16 cellular contexts compared by ENCODE assay signal in the genomic region with DNA sequence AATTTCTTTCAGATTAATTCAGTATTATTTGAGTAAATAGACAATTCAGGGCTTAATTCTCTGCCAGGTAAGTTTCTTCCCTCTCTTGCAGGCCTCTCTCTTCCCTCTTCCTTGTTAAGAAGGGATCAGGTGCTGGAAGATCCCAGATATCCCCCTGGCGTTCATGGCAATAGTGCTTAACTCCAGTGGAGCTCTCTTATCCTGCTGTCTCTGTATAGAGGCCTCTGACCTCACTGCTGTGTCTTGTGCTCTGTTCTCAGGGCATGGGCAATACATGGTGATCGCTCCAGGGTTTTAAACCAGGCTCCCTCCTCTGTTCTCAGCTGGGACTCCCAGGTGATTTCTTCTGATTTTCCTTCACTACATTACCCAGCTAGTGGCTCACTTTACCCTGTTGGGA.
DNase-seq lines count a peak whose midpoint lies in the region; ATAC-seq and TF ChIP-seq lines count a peak whose summit lies in the region.
"Had no signal": no experiment of that assay in that cellular context is flagged by ENCODE, and none has a peak within 500 bp of the region (broad histone marks: within the 10 kb centered on the region; RNA-seq: fewer than 3 reads in every experiment).

No MANE protein-coding gene starts in this region.

- ATAC-seq in GM18868 (IDR thresholded peaks at IDR 0.05; ENCODE audit: unreplicated experiment): peak; percentile 18
- ATAC-seq in GM21825 (IDR thresholded peaks at IDR 0.05; ENCODE audit: unreplicated experiment): peak; percentile 14
- ATAC-seq in HG03280 (IDR thresholded peaks at IDR 0.05; ENCODE audit: unreplicated experiment): peak; percentile 19
- no peak for ATAC-seq in GM21717 (IDR thresholded peaks at IDR 0.05; ENCODE audit: unreplicated experiment)
- ATAC-seq in left ventricle myocardium superior: no peak
- ATAC-seq: gastrocnemius medialis had no signal

- H3K4me3 Mint-ChIP-seq in endodermal cell: no peak overlapping the region

- no peaks in the 10 kb centered on the region for H3K36me3 ChIP-seq in endodermal cell (ENCODE audit: control insufficient read depth, insufficient read depth, low read length)
- H3K36me3 ChIP-seq: gastrocnemius medialis had no signal

- H3K27me3 Mint-ChIP-seq in endodermal cell (ENCODE audit: insufficient read depth): no peaks in the 10 kb centered on the region

- H3K4me1 Mint-ChIP-seq in endodermal cell: no peaks in the 10 kb centered on the region

- H3K27ac Mint-ChIP-seq in endodermal cell: no peak overlapping the region

- H3K27ac ChIP-seq in endodermal cell (ENCODE audit: low read depth, low read length): no peak overlapping the region
- no peak overlapping the region for H3K27ac ChIP-seq in dorsolateral prefrontal cortex
- no peak overlapping the region for H3K27ac ChIP-seq in substantia nigra (ENCODE audit: low read depth, low read length, poor library complexity, severe bottlenecking)
- H3K27ac ChIP-seq: gastrocnemius medialis had no signal

- intact Hi-C loops in dorsolateral prefrontal cortex (cut with DNase I) (no loop called here), left ventricle myocardium superior (cut with micrococcal nuclease) (no loop called here)

- DNase-seq in endodermal cell (peak; percentile 50), dorsolateral prefrontal cortex (no peak), substantia nigra (lab: John Stamatoyannopoulos, UW) (no peak), left ventricle myocardium superior (no peak)
- DNase-seq: activated CD4-positive, alpha-beta T cell treated with anti-CD3 and anti-CD28 coated beads, Interleukin-2, amount 50 U/mL, for 1 hour; activated effector memory CD4-positive, alpha-beta T cell treated with Interleukin-2 at 50 U/mL for 16 hours; gastrocnemius medialis; Kasumi-1; NCI-H2081 treated with DMSO at 0.1 percent for 48 hours; retina; stimulated activated CD4-positive, alpha-beta T cell treated with anti-CD3 and anti-CD28 coated beads, Interleukin-4, amount 100 ng/mL, for 4 hours; T-helper 2 cell had no signal

- TF ChIP-seq CTCF in endodermal cell (conservative IDR thresholded peaks at IDR 0.05): peak; percentile 48
- TF ChIP-seq CTCF in dorsolateral prefrontal cortex (IDR thresholded peaks at IDR 0.05 in 54 of 56, conservative IDR thresholded peaks at IDR 0.05 in 2 of 56; ENCODE audit: low read depth in 1 of 56, partially characterized antibody in 56 of 56): no peak

- no peaks in the 10 kb centered on the region for H3K9me3 Mint-ChIP-seq in endodermal cell

- H3K27me3 ChIP-seq in endodermal cell (ENCODE audit: control insufficient read depth, insufficient read depth, low read length, poor library complexity, severe bottlenecking): no peaks in the 10 kb centered on the region
- H3K27me3 ChIP-seq in dorsolateral prefrontal cortex: no peaks in the 10 kb centered on the region
- H3K27me3 ChIP-seq: gastrocnemius medialis had no signal

- no peak overlapping the region for H3K9ac ChIP-seq in endodermal cell (ENCODE audit: extremely low read depth, low read length, poor library complexity, severe bottlenecking)

- H3K36me3 Mint-ChIP-seq in endodermal cell (ENCODE audit: low read depth): no peaks in the 10 kb centered on the region

- WGBS in endodermal cell (ENCODE audit: insufficient coverage in 1 of 2, insufficient read length in 1 of 2), 2 experiments: 90 to 91% methylated on average over 2 of the region's 2 CpGs

- H3K4me3 ChIP-seq in endodermal cell (ENCODE audit: low read length): no peak overlapping the region
- no peak overlapping the region for H3K4me3 ChIP-seq in dorsolateral prefrontal cortex
- H3K4me3 ChIP-seq: gastrocnemius medialis had no signal

- no peaks in the 10 kb centered on the region for H3K9me3 ChIP-seq in endodermal cell (ENCODE audit: control insufficient read depth, low read length)
- H3K9me3 ChIP-seq: gastrocnemius medialis had no signal

- H3K4me1 ChIP-seq in endodermal cell (ENCODE audit: control insufficient read depth, insufficient read depth, low read length): no peaks in the 10 kb centered on the region
- H3K4me1 ChIP-seq: gastrocnemius medialis had no signal

Comparison
In these comparisons a context has a peak if more than half of its experiments do, and no peak if none do; other contexts are left out.
1. ATAC-seq: peak in GM18868 (single experiment), GM21825 (single experiment) and HG03280 (single experiment); none in GM21717 (single experiment) and left ventricle myocardium superior (single experiment).